ENCODE assay signal across 9 cellular contexts in the genomic region with DNA sequence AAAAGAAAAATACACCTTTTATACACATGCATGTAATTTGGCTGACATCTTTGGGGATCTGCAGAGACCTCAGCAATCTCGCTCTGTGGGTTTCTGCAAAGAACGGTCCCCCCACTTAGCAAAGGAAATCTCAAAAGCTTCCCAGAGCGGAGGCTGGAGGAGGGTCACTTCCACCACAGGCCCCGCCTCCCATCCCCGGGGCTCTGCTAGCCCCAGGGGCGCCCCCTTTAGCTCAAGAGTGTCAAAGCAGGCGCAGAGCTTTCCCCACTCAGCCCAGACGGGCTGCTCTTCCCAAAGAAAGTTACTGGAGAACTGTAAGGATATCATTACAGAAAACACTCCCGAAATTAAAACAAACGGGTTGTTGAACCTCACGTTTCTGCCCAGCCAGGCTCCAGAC. TPM values are rescaled to one million over a fixed set of nuclear protein-coding genes. Genes with fewer than 3 reads are reported as not detected.
DNase-seq lines count a peak whose midpoint lies in the region; ATAC-seq and TF ChIP-seq lines count a peak whose summit lies in the region.
"Had no signal": no experiment of that assay in that cellular context is flagged by ENCODE, and none has a peak within 500 bp of the region (broad histone marks: within the 10 kb centered on the region; RNA-seq: fewer than 3 reads in every experiment).

No MANE protein-coding gene starts in this region.

- no peaks in the 10 kb centered on the region for H3K36me3 Mint-ChIP-seq in T-helper 2 cell treated with Interferon-gamma antibody and Interleukin-4, amounts not matched to agents 5 μg/mL and 100 μg/mL, for 36 hours (ENCODE audit: low read depth)

- H3K9me2 ChIP-seq in PC-9 (ENCODE audit: insufficient read depth), result no peaks in the 10 kb centered on the region

- POLR2A ChIA-PET in PC-9 (lab: Charles Lee; ENCODE audit: unreplicated experiment), result interaction anchor here (0.6 to 0.7 kb wide), 2 partner anchors 55 to 194 kb away, joined by 4 to 6 read pairs; no protein-coding TSS in a partner anchor

- H3K4me1 ChIP-seq in PC-9 (replicated peaks; ENCODE audit: insufficient read depth) (peaks cover 10% of the 10 kb centered on the region), colonic mucosa (no peaks in the 10 kb centered on the region)
- H3K4me1 ChIP-seq: BLaER1 treated with 17β-estradiol and CSF1 and Interleukin-3, amounts not matched to agents 10 nM and 100 nM had no signal

- DNase-seq in NCI-H1694 treated with DMSO at 0.1 percent for 48 hours (lab: John Stamatoyannopoulos, UW) (peak; percentile 3), NCI-H1694 (lab: John Stamatoyannopoulos, UW) (no peak), PC-9 (peak; percentile 18 to 35), colonic mucosa (peak; percentile 30), NCI-H128 (lab: John Stamatoyannopoulos, UW; ENCODE audit: unreplicated experiment) (no peak)
- DNase-seq in stimulated activated CD4-positive, alpha-beta T cell treated with anti-CD3 and anti-CD28 coated beads, Interleukin-1b, Interleukin-23, amount 100 ng/mL, for 48 hours, result peak; percentile 24
- no peak for DNase-seq in T-helper 2 cell treated with Interferon-gamma antibody and Interleukin-4, amounts not matched to agents 5 μg/mL and 100 μg/mL, for 36 hours (ENCODE audit: low spot score)

- H3K9me3 ChIP-seq in PC-9 (ENCODE audit: insufficient read depth, low read depth), result no peaks in the 10 kb centered on the region
- H3K9me3 ChIP-seq in colonic mucosa, result no peaks in the 10 kb centered on the region
- H3K9me3 ChIP-seq: BLaER1 treated with 17β-estradiol and CSF1 and Interleukin-3, amounts not matched to agents 10 nM and 100 nM had no signal

- no peak overlapping the region for H3K27ac ChIP-seq in PC-9
- no peak overlapping the region for H3K27ac ChIP-seq in colonic mucosa
- H3K27ac ChIP-seq: BLaER1 treated with 17β-estradiol and CSF1 and Interleukin-3, amounts not matched to agents 10 nM and 100 nM had no signal

- H3K36me3 ChIP-seq in PC-9 (ENCODE audit: low read depth), result no peaks in the 10 kb centered on the region
- H3K36me3 ChIP-seq in colonic mucosa, result no peaks in the 10 kb centered on the region
- H3K36me3 ChIP-seq: BLaER1 treated with 17β-estradiol and CSF1 and Interleukin-3, amounts not matched to agents 10 nM and 100 nM had no signal

- intact Hi-C loops in PC-9 (cut with micrococcal nuclease; ENCODE audit: unreplicated experiment), result no loop called here
- intact Hi-C loops in colonic mucosa (cut with DNase I), result no loop called here

- no peaks in the 10 kb centered on the region for H3K79me2 ChIP-seq in PC-9 (ENCODE audit: low read depth)

- no peak overlapping the region for H3K4me2 ChIP-seq in PC-9

- no peak overlapping the region for H2AFZ ChIP-seq in PC-9

- H3K4me3 ChIP-seq in PC-9 (no peak overlapping the region), colonic mucosa (no peak overlapping the region)
- H3K4me3 ChIP-seq: BLaER1 treated with 17β-estradiol and CSF1 and Interleukin-3, amounts not matched to agents 10 nM and 100 nM had no signal

- H3K9ac ChIP-seq in colonic mucosa (ENCODE audit: low read depth in 2 of 2, low read length in 2 of 2), result no peak overlapping the region
- H3K9ac ChIP-seq: BLaER1 treated with 17β-estradiol and CSF1 and Interleukin-3, amounts not matched to agents 10 nM and 100 nM had no signal

- H3K27me3 ChIP-seq in PC-9 (ENCODE audit: insufficient read depth, low read depth), result no peaks in the 10 kb centered on the region
- no peaks in the 10 kb centered on the region for H3K27me3 ChIP-seq in colonic mucosa
- H3K27me3 ChIP-seq: BLaER1 treated with 17β-estradiol and CSF1 and Interleukin-3, amounts not matched to agents 10 nM and 100 nM had no signal

- no peaks in the 10 kb centered on the region for H3K9me3 Mint-ChIP-seq in T-helper 2 cell treated with Interferon-gamma antibody and Interleukin-4, amounts not matched to agents 5 μg/mL and 100 μg/mL, for 36 hours

- peaks cover 7% of the 10 kb centered on the region for H3K27me3 Mint-ChIP-seq in T-helper 2 cell treated with Interferon-gamma antibody and Interleukin-4, amounts not matched to agents 5 μg/mL and 100 μg/mL, for 36 hours (ENCODE audit: low read depth)

- H3F3A ChIP-seq in PC-9 (ENCODE audit: insufficient read depth, low read depth), result no peaks in the 10 kb centered on the region

- H4K20me1 ChIP-seq in PC-9 (ENCODE audit: insufficient read depth), result no peaks in the 10 kb centered on the region
- H4K20me1 ChIP-seq: BLaER1 treated with 17β-estradiol and CSF1 and Interleukin-3, amounts not matched to agents 10 nM and 100 nM had no signal

- TF ChIP-seq CTCF in PC-9 (conservative IDR thresholded peaks at IDR 0.05) (peak; percentile 53; the same call in 1 of the 2 replicates), colonic mucosa (IDR thresholded peaks at IDR 0.05) (no peak)

- no peaks in the 10 kb centered on the region for H3K4me1 Mint-ChIP-seq in T-helper 2 cell treated with Interferon-gamma antibody and Interleukin-4, amounts not matched to agents 5 μg/mL and 100 μg/mL, for 36 hours (ENCODE audit: low read depth)

- no peak for ATAC-seq in GM18867 (IDR thresholded peaks at IDR 0.05; ENCODE audit: unreplicated experiment)

- H3K27ac Mint-ChIP-seq in T-helper 2 cell treated with Interferon-gamma antibody and Interleukin-4, amounts not matched to agents 5 μg/mL and 100 μg/mL, for 36 hours, result no peak overlapping the region

- H3K4me3 Mint-ChIP-seq in T-helper 2 cell treated with Interferon-gamma antibody and Interleukin-4, amounts not matched to agents 5 μg/mL and 100 μg/mL, for 36 hours, result no peak overlapping the region

- CTCF ChIA-PET in PC-9 (lab: Charles Lee), result interaction anchor here (0.6 kb wide), 1 partner anchor 492 kb away, joined by 4 read pairs; no protein-coding TSS in a partner anchor

- BruUV-seq in PC-9 (replicated peaks; lab: Mats Ljungman, UMichigan), result no TSS peak

RNA-seq across cellular contexts. Expression of gene SLC13A5, which starts 11.4 kb away (rescaled TPM):
- total RNA-seq in PC-9 (2021) (0.92 and 2.0 TPM in 2 replicates), colonic mucosa (under 1 TPM in 1 of 2 donors, not detected in 1; 0.62 TPM)

RNA-seq across cellular contexts. Expression of gene C17orf100, which starts 50.2 kb away (rescaled TPM):
- 2.3 and 4.4 TPM in 2 replicates for total RNA-seq in PC-9 (2021)
- total RNA-seq in colonic mucosa, result 1 to 10 TPM; 1.5 to 1.9 TPM

RNA-seq across cellular contexts. Expression of gene MED31, which starts 50.3 kb away (rescaled TPM):
- total RNA-seq in PC-9 (2021) (19.2 and 41.4 TPM in 2 replicates), colonic mucosa (10 to 100 TPM; 14.3 to 15.2 TPM)

RNA-seq across cellular contexts. Expression of gene XAF1, which starts 54.1 kb away (rescaled TPM):
- total RNA-seq in PC-9 (2021) (20.8 and 27.6 TPM in 2 replicates), colonic mucosa (10 to 100 TPM in 1 of 2 donors, 1 to 10 TPM in 1; 8.5 to 11.7 TPM)

Comparison
In these comparisons a context has a peak if more than half of its experiments do, and no peak if none do; other contexts are left out.
1. DNase-seq: peak in NCI-H1694 treated with DMSO at 0.1 percent for 48 hours (single experiment), PC-9 (2 of 2), colonic mucosa (single experiment) and stimulated activated CD4-positive, alpha-beta T cell treated with anti-CD3 and anti-CD28 coated beads, Interleukin-1b, Interleukin-23, amount 100 ng/mL, for 48 hours (single experiment); none in NCI-H1694 (single experiment), NCI-H128 (single experiment) and T-helper 2 cell treated with Interferon-gamma antibody and Interleukin-4, amounts not matched to agents 5 μg/mL and 100 μg/mL, for 36 hours (single experiment).